16 cellular contexts compared by ENCODE assay signal in genomic region chr6:169971951-169972651, GRCh38.
A peak's percentile ranks its signal among the peaks of the same experiment; 100 is the strongest.
DNase-seq lines count a peak whose midpoint lies in the region; ATAC-seq and TF ChIP-seq lines count a peak whose summit lies in the region.
"Had no signal": no experiment of that assay in that cellular context is flagged by ENCODE, and none has a peak within 500 bp of the region (broad histone marks: within the 10 kb centered on the region; RNA-seq: fewer than 3 reads in every experiment).

No MANE protein-coding gene starts in this region.

- peaks cover 12 to 21% of the 10 kb centered on the region in 2 donors for H3K4me1 Mint-ChIP-seq in natural killer cell
- H3K4me1 Mint-ChIP-seq in natural killer cell treated with Interleukin-12 subunit alpha and Interleukin-12 subunit beta and Interleukin-15 and Interleukin-18, amount 100 ng/mL, for 72 hours (ENCODE audit: low read depth in 2 of 2): peaks cover 4 to 17% of the 10 kb centered on the region in 2 donors
- no peaks in the 10 kb centered on the region for H3K4me1 Mint-ChIP-seq in endothelial cell (ENCODE audit: unreplicated experiment)
- H3K4me1 Mint-ChIP-seq: CD8-positive, alpha-beta memory T cell had no signal

- no peaks in the 10 kb centered on the region for H3K9me3 Mint-ChIP-seq in natural killer cell
- no peaks in the 10 kb centered on the region for H3K9me3 Mint-ChIP-seq in natural killer cell treated with Interleukin-12 subunit alpha and Interleukin-12 subunit beta and Interleukin-15 and Interleukin-18, amount 100 ng/mL, for 72 hours
- H3K9me3 Mint-ChIP-seq in endothelial cell (ENCODE audit: unreplicated experiment): no peaks in the 10 kb centered on the region
- H3K9me3 Mint-ChIP-seq: CD8-positive, alpha-beta memory T cell had no signal

- peaks cover 4 to 12% of the 10 kb centered on the region in 2 donors for H3K27me3 Mint-ChIP-seq in natural killer cell (ENCODE audit: low read depth in 2 of 2)
- H3K27me3 Mint-ChIP-seq in natural killer cell treated with Interleukin-12 subunit alpha and Interleukin-12 subunit beta and Interleukin-15 and Interleukin-18, amount 100 ng/mL, for 72 hours: peaks cover 11 to 12% of the 10 kb centered on the region in 2 donors
- H3K27me3 Mint-ChIP-seq in endothelial cell (ENCODE audit: unreplicated experiment): peaks cover 14% of the 10 kb centered on the region

- H3K4me3 ChIP-seq in foreskin fibroblast (ENCODE audit: low read depth in 1 of 2, low read length in 2 of 2): no peak overlapping the region

- intact Hi-C loops in natural killer cell (cut with micrococcal nuclease): no loop called here
- intact Hi-C loops in sciatic nerve (cut with DNase I): no loop called here

- ATAC-seq in natural killer cell: no peak
- no peak for ATAC-seq in natural killer cell treated with Interleukin-12 subunit alpha and Interleukin-12 subunit beta and Interleukin-15 and Interleukin-18, amount 100 ng/mL, for 72 hours
- no peak for ATAC-seq in sciatic nerve

- H3K27ac Mint-ChIP-seq in natural killer cell (no peak overlapping the region), endothelial cell (ENCODE audit: unreplicated experiment) (no peak overlapping the region)
- no peak overlapping the region for H3K27ac Mint-ChIP-seq in natural killer cell treated with Interleukin-12 subunit alpha and Interleukin-12 subunit beta and Interleukin-15 and Interleukin-18, amount 100 ng/mL, for 72 hours
- H3K27ac Mint-ChIP-seq: CD8-positive, alpha-beta memory T cell had no signal

- DNase-seq in natural killer cell: peak; percentile 9
- DNase-seq in natural killer cell treated with Interleukin-12 subunit alpha and Interleukin-12 subunit beta and Interleukin-15 and Interleukin-18, amount 100 ng/mL, for 72 hours (ENCODE audit: low spot score): no peak
- peak; percentile 3 for DNase-seq in endothelial cell (ENCODE audit: low spot score)
- DNase-seq in sciatic nerve (ENCODE audit: low spot score): peak; percentile 49
- no peak for DNase-seq in LoVo (ENCODE audit: low spot score)
- DNase-seq in foreskin fibroblast: no peak
- DNase-seq in NCI-H82 treated with DMSO at 0.1 percent for 48 hours (lab: John Stamatoyannopoulos, UW; ENCODE audit: unreplicated experiment): no peak
- DNase-seq: HCEC 1CT, IMR-90, Kasumi-1, NCI-H1417, NCI-H1930, NCI-H510A, NCI-H82, SHP77 treated with DMSO at 0.1 percent for 48 hours had no signal

- H3K4me3 Mint-ChIP-seq in natural killer cell: no peak overlapping the region
- no peak overlapping the region for H3K4me3 Mint-ChIP-seq in natural killer cell treated with Interleukin-12 subunit alpha and Interleukin-12 subunit beta and Interleukin-15 and Interleukin-18, amount 100 ng/mL, for 72 hours
- no peak overlapping the region for H3K4me3 Mint-ChIP-seq in endothelial cell (ENCODE audit: unreplicated experiment)
- H3K4me3 Mint-ChIP-seq: CD8-positive, alpha-beta memory T cell had no signal

- H3K36me3 Mint-ChIP-seq in natural killer cell (no peaks in the 10 kb centered on the region), endothelial cell (ENCODE audit: low read depth, unreplicated experiment) (no peaks in the 10 kb centered on the region)
- H3K36me3 Mint-ChIP-seq in natural killer cell treated with Interleukin-12 subunit alpha and Interleukin-12 subunit beta and Interleukin-15 and Interleukin-18, amount 100 ng/mL, for 72 hours: no peaks in the 10 kb centered on the region
- H3K36me3 Mint-ChIP-seq: CD8-positive, alpha-beta memory T cell had no signal

- TF ChIP-seq CTCF in natural killer cell (IDR thresholded peaks at IDR 0.05) (no peak), endothelial cell (IDR thresholded peaks at IDR 0.05; ENCODE audit: unreplicated experiment) (no peak), foreskin fibroblast (IDR thresholded peaks at IDR 0.05; ENCODE audit: low read depth, low read length) (no peak)

Comparison
In these comparisons a context has a peak if more than half of its experiments do, and no peak if none do; other contexts are left out.
1. DNase-seq: peak in natural killer cell (single experiment), endothelial cell (single experiment) and sciatic nerve (single experiment); none in natural killer cell treated with Interleukin-12 subunit alpha and Interleukin-12 subunit beta and Interleukin-15 and Interleukin-18, amount 100 ng/mL, for 72 hours (single experiment), LoVo (single experiment), foreskin fibroblast (0 of 2) and NCI-H82 treated with DMSO at 0.1 percent for 48 hours (single experiment).